ENCODE assay signal across 21 cellular contexts in genomic region chr18:23194969-23195957, GRCh38. TPM values are rescaled to one million over a fixed set of nuclear protein-coding genes. Genes with fewer than 3 reads are reported as not detected.
DNase-seq lines count a peak whose midpoint lies in the region; ATAC-seq and TF ChIP-seq lines count a peak whose summit lies in the region.
"Had no signal": no experiment of that assay in that cellular context is flagged by ENCODE, and none has a peak within 500 bp of the region (broad histone marks: within the 10 kb centered on the region; RNA-seq: fewer than 3 reads in every experiment).

No MANE protein-coding gene starts in this region.

- peaks cover 17% of the 10 kb centered on the region for H3K4me1 Mint-ChIP-seq in Caco-2 (ENCODE audit: low read depth, unreplicated experiment)
- H3K4me1 Mint-ChIP-seq in effector memory CD8-positive, alpha-beta T cell (ENCODE audit: low read depth in 2 of 2) = peaks cover 0 to 4% of the 10 kb centered on the region in 2 donors

- H3K9me3 Mint-ChIP-seq in Caco-2 (ENCODE audit: unreplicated experiment) = no peaks in the 10 kb centered on the region
- H3K9me3 Mint-ChIP-seq in effector memory CD8-positive, alpha-beta T cell = no peaks in the 10 kb centered on the region
- H3K9me3 Mint-ChIP-seq: T-helper 2 cell treated with Interferon-gamma antibody and Interleukin-4, amounts not matched to agents 5 μg/mL and 100 μg/mL, for 36 hours had no signal

- WGBS in heart right ventricle, 2 donors = 90 to 93% methylated on average over 9 of the region's 9 CpGs

- H3K27me3 ChIP-seq in Caco-2 (replicated peaks; ENCODE audit: control insufficient read depth, insufficient read depth, low read length) (no peaks in the 10 kb centered on the region), heart right ventricle (no peaks in the 10 kb centered on the region), skeletal muscle satellite cell (ENCODE audit: control insufficient read depth, insufficient read depth, low read length) (no peaks in the 10 kb centered on the region)
- H3K27me3 ChIP-seq: neutrophil, tibial artery had no signal

- no peak overlapping the region for H3K4me3 Mint-ChIP-seq in Caco-2 (ENCODE audit: unreplicated experiment)
- no peak overlapping the region for H3K4me3 Mint-ChIP-seq in effector memory CD8-positive, alpha-beta T cell
- H3K4me3 Mint-ChIP-seq: T-helper 2 cell treated with Interferon-gamma antibody and Interleukin-4, amounts not matched to agents 5 μg/mL and 100 μg/mL, for 36 hours had no signal

- H3K4me3 ChIP-seq in Caco-2 (ENCODE audit: low read depth, low read length) (no peak overlapping the region), heart right ventricle (peak overlapping the region in 1 of 10 donors; percentile 8), skeletal muscle satellite cell (ENCODE audit: low read length) (no peak overlapping the region)
- H3K4me3 ChIP-seq: lower lobe of right lung, tibial artery had no signal

- BruUV-seq in Caco-2 (replicated peaks; lab: Mats Ljungman, UMichigan) = no TSS peak

- peaks cover 40% of the 10 kb centered on the region for H3K36me3 Mint-ChIP-seq in Caco-2 (ENCODE audit: insufficient read depth, unreplicated experiment)
- H3K36me3 Mint-ChIP-seq in effector memory CD8-positive, alpha-beta T cell (ENCODE audit: insufficient read depth) = no peaks in the 10 kb centered on the region

- CTCF ChIA-PET in Caco-2 (lab: Charles Lee) = interaction anchor here (0.6 to 1.0 kb wide), 2 partner anchors 11 to 63 kb away, joined by 3 to 4 read pairs; no protein-coding TSS in a partner anchor

- peak overlapping the region in 7 of 10 donors; percentile 28 to 64 (median 51) for H3K27ac ChIP-seq in heart right ventricle
- H3K27ac ChIP-seq: neutrophil, tibial artery had no signal

- peaks cover 4% of the 10 kb centered on the region for H3K36me3 ChIP-seq in Caco-2 (ENCODE audit: control insufficient read depth, insufficient read depth, low read length)
- H3K36me3 ChIP-seq in heart right ventricle = peaks cover 0 to 7% (median 0%) of the 10 kb centered on the region in 9 donors
- H3K36me3 ChIP-seq in skeletal muscle satellite cell (ENCODE audit: insufficient read depth, low read length) = no peaks in the 10 kb centered on the region
- H3K36me3 ChIP-seq: neutrophil had no signal

- no peak overlapping the region for H3K9ac ChIP-seq in skeletal muscle satellite cell (ENCODE audit: low read depth, low read length)

- H3K4me1 ChIP-seq in Caco-2 (peaks cover 6% of the 10 kb centered on the region; the same call in 1 of the 2 replicates), heart right ventricle (peaks cover 0 to 32% (median 27%) of the 10 kb centered on the region in 9 donors), skeletal muscle satellite cell (ENCODE audit: control insufficient read depth, insufficient read depth, low read length) (peaks cover 15% of the 10 kb centered on the region)

- ATAC-seq in heart right ventricle = peak in 6 of 8 donors; percentile 35 to 60 (median 50)
- ATAC-seq in effector memory CD8-positive, alpha-beta T cell (replicated peaks) = no peak

- H3K9me3 ChIP-seq in Caco-2 = no peaks in the 10 kb centered on the region
- H3K9me3 ChIP-seq in heart right ventricle = no peaks in the 10 kb centered on the region
- H3K9me3 ChIP-seq in skeletal muscle satellite cell (replicated peaks; ENCODE audit: low read length) = no peaks in the 10 kb centered on the region
- H3K9me3 ChIP-seq: lower lobe of right lung, neutrophil, tibial artery had no signal

- TF ChIP-seq CTCF in Caco-2 (IDR thresholded peaks at IDR 0.05; ENCODE audit: insufficient read depth in 1 of 2, low read depth in 1 of 2, low read length in 1 of 2, severe bottlenecking in 1 of 2, unreplicated experiment in 1 of 2) (no peak), heart right ventricle (IDR thresholded peaks at IDR 0.05) (no peak)

- H3K27ac Mint-ChIP-seq in Caco-2 (ENCODE audit: unreplicated experiment) = peak overlapping the region; percentile 51
- H3K27ac Mint-ChIP-seq in effector memory CD8-positive, alpha-beta T cell = no peak overlapping the region

- DNase-seq in Caco-2 = no peak
- peak; percentile 72 for DNase-seq in NCI-H82 (lab: John Stamatoyannopoulos, UW)
- DNase-seq in heart right ventricle = no peak
- DNase-seq in effector memory CD8-positive, alpha-beta T cell = no peak
- no peak for DNase-seq in pons (ENCODE audit: low spot score)
- DNase-seq in germinal center (ENCODE audit: low spot score) = no peak
- DNase-seq in nucleus accumbens (lab: John Stamatoyannopoulos, UW) = no peak
- DNase-seq: activated CD4-positive, alpha-beta T cell treated with anti-CD3 and anti-CD28 coated beads, Interleukin-2, amount 50 U/mL, for 4 hours; activated gamma-delta T cell; AML-193; caudate nucleus; DND-41; hypothalamus; lower lobe of right lung; NCI-H1105; NCI-H526; SHP77; tibial artery had no signal

- intact Hi-C loops in Caco-2 (cut with micrococcal nuclease; ENCODE audit: unreplicated experiment) = loop anchor here (5.0 kb wide), 1 partner anchor 53 kb away; no protein-coding TSS in a partner anchor
- intact Hi-C loops in heart right ventricle (cut with DNase I) = loop anchor here in 1 of 10 donors (5.0 kb wide), 1 partner anchor 58 kb away; the partner anchor contains the start of gene CABLES1

- H3K4me2 ChIP-seq in skeletal muscle satellite cell (ENCODE audit: low read length) = peak overlapping the region; percentile 70

- no peaks in the 10 kb centered on the region for H3K27me3 Mint-ChIP-seq in Caco-2 (ENCODE audit: insufficient read depth, unreplicated experiment)
- H3K27me3 Mint-ChIP-seq in effector memory CD8-positive, alpha-beta T cell = peaks cover 8 to 21% of the 10 kb centered on the region in 2 donors

- POLR2A ChIA-PET in Caco-2 (lab: Charles Lee) = no interaction called here

RNA-seq across cellular contexts. Expression of gene CABLES1, which starts 60.0 kb away (rescaled TPM):
- 27.2 and 29.5 TPM in 2 replicates for total RNA-seq in Caco-2 (2022)
- 1 to 10 TPM; 1.0 to 2.2 (median 2.0) TPM for total RNA-seq in heart right ventricle
- polyA plus RNA-seq in heart right ventricle = 1 to 10 TPM; 1.0 to 1.3 TPM
- 0.76 and 1.3 TPM in 2 replicates for total RNA-seq in skeletal muscle satellite cell (2012; rRNA removed)
